Comparison of ENCODE assay signal across 8 cellular contexts in genomic region chr17:49193513-49194296, GRCh38. TPM values are rescaled to one million over a fixed set of nuclear protein-coding genes. Genes with fewer than 3 reads are reported as not detected.
DNase-seq lines count a peak whose midpoint lies in the region; ATAC-seq lines count a peak whose summit lies in the region.

No MANE protein-coding gene starts in this region.

- H3K27ac ChIP-seq in HUES64 (ENCODE audit: low read depth, low read length) = no peak overlapping the region

- H3K4me3 ChIP-seq in HUES64 (ENCODE audit: low read length) = peak overlapping the region; percentile 89

- H3K4me1 ChIP-seq in HUES64 (ENCODE audit: insufficient read depth, low read length) = no peaks in the 10 kb centered on the region

- H3K27ac Mint-ChIP-seq in stimulated activated effector memory CD8-positive, alpha-beta T cell treated with anti-CD3 and anti-CD28 coated beads, Interleukin-12 subunit alpha, Interleukin-12 subunit beta, amount 100 ng/mL, for 72 hours = peak overlapping the region; percentile 100

- peak overlapping the region; percentile 27 for H3K9ac ChIP-seq in HUES64 (ENCODE audit: low read depth, low read length)

- peak; percentile 13 for DNase-seq in DMS79 treated with DMSO at 0.1 percent for 48 hours (lab: John Stamatoyannopoulos, UW)
- DNase-seq in DMS79 (lab: John Stamatoyannopoulos, UW) = no peak
- DNase-seq in SIG-M5 treated with dmso at 0.1 percent for 504 hours (lab: John Stamatoyannopoulos, UW; ENCODE audit: unreplicated experiment) = peak; percentile 55
- DNase-seq in cerebellar cortex (ENCODE audit: low spot score) = peak; percentile 87
- peak; percentile 98 for DNase-seq in kidney glomerular epithelial cell (lab: John Stamatoyannopoulos, UW)
- no peak for DNase-seq in stimulated activated effector memory CD8-positive, alpha-beta T cell treated with anti-CD3 and anti-CD28 coated beads, Interleukin-12 subunit alpha, Interleukin-12 subunit beta, amount 100 ng/mL, for 72 hours (ENCODE audit: low spot score in 2 of 2)

- H3K36me3 Mint-ChIP-seq in stimulated activated effector memory CD8-positive, alpha-beta T cell treated with anti-CD3 and anti-CD28 coated beads, Interleukin-12 subunit alpha, Interleukin-12 subunit beta, amount 100 ng/mL, for 72 hours = peaks cover 25% of the 10 kb centered on the region

- H3K36me3 ChIP-seq in HUES64 (ENCODE audit: insufficient read depth, low read length) = no peaks in the 10 kb centered on the region

- H3K27me3 ChIP-seq in HUES64 (ENCODE audit: insufficient read depth, low read length) = no peaks in the 10 kb centered on the region

- WGBS in HUES64 = 10% methylated on average over 19 of the region's 21 CpGs

- peaks cover 47% of the 10 kb centered on the region for H3K4me1 Mint-ChIP-seq in stimulated activated effector memory CD8-positive, alpha-beta T cell treated with anti-CD3 and anti-CD28 coated beads, Interleukin-12 subunit alpha, Interleukin-12 subunit beta, amount 100 ng/mL, for 72 hours

- peak overlapping the region; percentile 95 for H3K4me3 Mint-ChIP-seq in stimulated activated effector memory CD8-positive, alpha-beta T cell treated with anti-CD3 and anti-CD28 coated beads, Interleukin-12 subunit alpha, Interleukin-12 subunit beta, amount 100 ng/mL, for 72 hours

- no peaks in the 10 kb centered on the region for H3K9me3 Mint-ChIP-seq in stimulated activated effector memory CD8-positive, alpha-beta T cell treated with anti-CD3 and anti-CD28 coated beads, Interleukin-12 subunit alpha, Interleukin-12 subunit beta, amount 100 ng/mL, for 72 hours

- H3K9me3 ChIP-seq in HUES64 (ENCODE audit: insufficient read depth, low read depth, low read length) = no peaks in the 10 kb centered on the region

- no peak for ATAC-seq in stimulated activated effector memory CD8-positive, alpha-beta T cell treated with anti-CD3 and anti-CD28 coated beads, Interleukin-12 subunit alpha, Interleukin-12 subunit beta, amount 100 ng/mL, for 72 hours
- no peak for ATAC-seq in GM21723 (IDR thresholded peaks at IDR 0.05; ENCODE audit: unreplicated experiment)

RNA-seq across cellular contexts. Expression of gene GNGT2, which starts 16.7 kb away (rescaled TPM):
- polyA plus RNA-seq in HUES64 (2013, experiment 1 of 2) = 0.75 TPM
- polyA plus RNA-seq in HUES64 (2013, experiment 2 of 2) = 0.89 TPM

RNA-seq across cellular contexts. Expression of gene ABI3, which starts 16.8 kb away (rescaled TPM):
- 1.9 TPM for polyA plus RNA-seq in HUES64 (2013, experiment 1 of 2)
- polyA plus RNA-seq in HUES64 (2013, experiment 2 of 2) = 2.3 TPM

RNA-seq across cellular contexts. Expression of gene PHOSPHO1, which starts 36.9 kb away (rescaled TPM):
- 0.40 TPM for polyA plus RNA-seq in HUES64 (2013, experiment 1 of 2)
- 0.19 TPM for polyA plus RNA-seq in HUES64 (2013, experiment 2 of 2)

Comparison
In these comparisons a context has a peak if more than half of its experiments do, and no peak if none do; other contexts are left out.
1. DNase-seq: peak in DMS79 treated with DMSO at 0.1 percent for 48 hours (single experiment), SIG-M5 treated with dmso at 0.1 percent for 504 hours (single experiment), cerebellar cortex (single experiment) and kidney glomerular epithelial cell (single experiment); none in DMS79 (single experiment) and stimulated activated effector memory CD8-positive, alpha-beta T cell treated with anti-CD3 and anti-CD28 coated beads, Interleukin-12 subunit alpha, Interleukin-12 subunit beta, amount 100 ng/mL, for 72 hours (0 of 2).